16 cellular contexts compared by ENCODE assay signal in genomic region chr2:191100216-191100615, GRCh38. TPM values are rescaled to one million over a fixed set of nuclear protein-coding genes. Genes with fewer than 3 reads are reported as not detected.
A peak's percentile ranks its signal among the peaks of the same experiment; 100 is the strongest.
DNase-seq lines count a peak whose midpoint lies in the region; ATAC-seq and TF ChIP-seq lines count a peak whose summit lies in the region.
"Had no signal": no experiment of that assay in that cellular context is flagged by ENCODE, and none has a peak within 500 bp of the region (broad histone marks: within the 10 kb centered on the region; RNA-seq: fewer than 3 reads in every experiment).

No MANE protein-coding gene starts in this region.

- H3K27me3 Mint-ChIP-seq in activated CD8-positive, alpha-beta T cell treated with anti-CD3 and anti-CD28 coated beads for 36 hours = no peaks in the 10 kb centered on the region
- H3K27me3 Mint-ChIP-seq in activated CD8-positive, alpha-beta T cell treated with anti-CD3 and anti-CD28 coated beads, Interleukin-2, amount 10 ng/mL, durations not matched to agents 7 days and 5 days (ENCODE audit: low read depth) = no peaks in the 10 kb centered on the region
- no peaks in the 10 kb centered on the region for H3K27me3 Mint-ChIP-seq in stimulated activated naive CD8-positive, alpha-beta T cell treated with anti-CD3 and anti-CD28 coated beads, Interleukin-15, amount 100 ng/mL, for 72 hours
- H3K27me3 Mint-ChIP-seq in stimulated activated naive B cell treated with anti-CD40 and anti-IgM and Interleukin-4, amounts not matched to agents 10 μg/mL and 1 μg/mL and 100 μg/mL, for 72 hours = peaks cover 0 to 1% of the 10 kb centered on the region in 2 donors
- H3K27me3 Mint-ChIP-seq: CD4-positive, CD25-positive, alpha-beta regulatory T cell had no signal

- no peak for TF ChIP-seq CTCF in activated CD8-positive, alpha-beta T cell treated with anti-CD3 and anti-CD28 coated beads for 36 hours (IDR thresholded peaks at IDR 0.05)

- ATAC-seq in activated CD8-positive, alpha-beta T cell treated with anti-CD3 and anti-CD28 coated beads for 36 hours = peak; percentile 15
- no peak for ATAC-seq in activated CD8-positive, alpha-beta T cell treated with anti-CD3 and anti-CD28 coated beads, Interleukin-2, amount 10 ng/mL, durations not matched to agents 7 days and 5 days
- peak; percentile 50 for ATAC-seq in stimulated activated naive CD8-positive, alpha-beta T cell treated with anti-CD3 and anti-CD28 coated beads, Interleukin-15, Interleukin-2, amounts not matched to agents 100 U/mL and 50 U/mL, for 24 hours
- no peak for ATAC-seq in stimulated activated naive CD8-positive, alpha-beta T cell treated with anti-CD3 and anti-CD28 coated beads, Interleukin-15, amount 100 ng/mL, for 72 hours
- peak; percentile 47 to 49 for ATAC-seq in stimulated activated naive B cell treated with anti-CD40 and anti-IgM and Interleukin-4, amounts not matched to agents 10 μg/mL and 1 μg/mL and 100 μg/mL, for 72 hours (replicated peaks)
- ATAC-seq: CD8-positive, alpha-beta T cell; GM12878 had no signal

- peak overlapping the region; percentile 69 for H3K27ac Mint-ChIP-seq in activated CD8-positive, alpha-beta T cell treated with anti-CD3 and anti-CD28 coated beads for 36 hours
- H3K27ac Mint-ChIP-seq in activated CD8-positive, alpha-beta T cell treated with anti-CD3 and anti-CD28 coated beads, Interleukin-2, amount 10 ng/mL, durations not matched to agents 7 days and 5 days = no peak overlapping the region
- no peak overlapping the region for H3K27ac Mint-ChIP-seq in stimulated activated naive CD8-positive, alpha-beta T cell treated with anti-CD3 and anti-CD28 coated beads, Interleukin-15, amount 100 ng/mL, for 72 hours
- no peak overlapping the region for H3K27ac Mint-ChIP-seq in stimulated activated naive B cell treated with anti-CD40 and anti-IgM and Interleukin-4, amounts not matched to agents 10 μg/mL and 1 μg/mL and 100 μg/mL, for 72 hours
- H3K27ac Mint-ChIP-seq: CD4-positive, CD25-positive, alpha-beta regulatory T cell; CD8-positive, alpha-beta T cell had no signal

- no peak overlapping the region for H3K4me3 Mint-ChIP-seq in activated CD8-positive, alpha-beta T cell treated with anti-CD3 and anti-CD28 coated beads for 36 hours
- no peak overlapping the region for H3K4me3 Mint-ChIP-seq in activated CD8-positive, alpha-beta T cell treated with anti-CD3 and anti-CD28 coated beads, Interleukin-2, amount 10 ng/mL, durations not matched to agents 7 days and 5 days
- H3K4me3 Mint-ChIP-seq in stimulated activated naive CD8-positive, alpha-beta T cell treated with anti-CD3 and anti-CD28 coated beads, Interleukin-15, amount 100 ng/mL, for 72 hours = no peak overlapping the region
- H3K4me3 Mint-ChIP-seq in stimulated activated naive B cell treated with anti-CD40 and anti-IgM and Interleukin-4, amounts not matched to agents 10 μg/mL and 1 μg/mL and 100 μg/mL, for 72 hours = no peak overlapping the region
- H3K4me3 Mint-ChIP-seq: CD4-positive, CD25-positive, alpha-beta regulatory T cell; CD8-positive, alpha-beta T cell had no signal

- peaks cover 68% of the 10 kb centered on the region for H3K4me1 Mint-ChIP-seq in activated CD8-positive, alpha-beta T cell treated with anti-CD3 and anti-CD28 coated beads for 36 hours (ENCODE audit: low read depth)
- peaks cover 44% of the 10 kb centered on the region for H3K4me1 Mint-ChIP-seq in activated CD8-positive, alpha-beta T cell treated with anti-CD3 and anti-CD28 coated beads, Interleukin-2, amount 10 ng/mL, durations not matched to agents 7 days and 5 days (ENCODE audit: low read depth)
- peaks cover 70% of the 10 kb centered on the region for H3K4me1 Mint-ChIP-seq in stimulated activated naive CD8-positive, alpha-beta T cell treated with anti-CD3 and anti-CD28 coated beads, Interleukin-15, amount 100 ng/mL, for 72 hours
- peaks cover 8 to 22% of the 10 kb centered on the region in 2 donors for H3K4me1 Mint-ChIP-seq in stimulated activated naive B cell treated with anti-CD40 and anti-IgM and Interleukin-4, amounts not matched to agents 10 μg/mL and 1 μg/mL and 100 μg/mL, for 72 hours

- intact Hi-C loops in activated CD8-positive, alpha-beta T cell treated with anti-CD3 and anti-CD28 coated beads for 36 hours (cut with micrococcal nuclease) = no loop called here

- peaks cover 62% of the 10 kb centered on the region for H3K36me3 Mint-ChIP-seq in activated CD8-positive, alpha-beta T cell treated with anti-CD3 and anti-CD28 coated beads for 36 hours (ENCODE audit: low read depth)
- H3K36me3 Mint-ChIP-seq in activated CD8-positive, alpha-beta T cell treated with anti-CD3 and anti-CD28 coated beads, Interleukin-2, amount 10 ng/mL, durations not matched to agents 7 days and 5 days (ENCODE audit: low read depth) = peaks cover 76% of the 10 kb centered on the region
- H3K36me3 Mint-ChIP-seq in stimulated activated naive B cell treated with anti-CD40 and anti-IgM and Interleukin-4, amounts not matched to agents 10 μg/mL and 1 μg/mL and 100 μg/mL, for 72 hours = peaks cover 7 to 26% of the 10 kb centered on the region in 2 donors

- POLR2A ChIA-PET in activated CD8-positive, alpha-beta T cell treated with anti-CD3 and anti-CD28 coated beads for 36 hours (lab: Charles Lee) = interaction anchor here (0.5 kb wide), 1 partner anchor 22 kb away, joined by 3 read pairs; no protein-coding TSS in a partner anchor
- POLR2A ChIA-PET in activated CD8-positive, alpha-beta T cell treated with anti-CD3 and anti-CD28 coated beads, Interleukin-2, amount 10 ng/mL, durations not matched to agents 7 days and 5 days (lab: Charles Lee) = interaction anchor here (0.6 kb wide), 1 partner anchor 29 kb away, joined by 3 read pairs; no protein-coding TSS in a partner anchor

- H3K9me3 Mint-ChIP-seq in activated CD8-positive, alpha-beta T cell treated with anti-CD3 and anti-CD28 coated beads for 36 hours = peaks cover 13% of the 10 kb centered on the region
- H3K9me3 Mint-ChIP-seq in activated CD8-positive, alpha-beta T cell treated with anti-CD3 and anti-CD28 coated beads, Interleukin-2, amount 10 ng/mL, durations not matched to agents 7 days and 5 days (ENCODE audit: insufficient read depth) = peaks cover 7% of the 10 kb centered on the region
- H3K9me3 Mint-ChIP-seq in stimulated activated naive CD8-positive, alpha-beta T cell treated with anti-CD3 and anti-CD28 coated beads, Interleukin-15, amount 100 ng/mL, for 72 hours = peaks cover 6 to 9% of the 10 kb centered on the region in 2 donors
- peaks cover 4 to 6% of the 10 kb centered on the region in 2 donors for H3K9me3 Mint-ChIP-seq in stimulated activated naive B cell treated with anti-CD40 and anti-IgM and Interleukin-4, amounts not matched to agents 10 μg/mL and 1 μg/mL and 100 μg/mL, for 72 hours

- no peak for DNase-seq in activated CD8-positive, alpha-beta T cell treated with anti-CD3 and anti-CD28 coated beads for 36 hours
- DNase-seq in activated CD8-positive, alpha-beta T cell treated with anti-CD3 and anti-CD28 coated beads, Interleukin-2, amount 10 ng/mL, durations not matched to agents 7 days and 5 days = no peak
- DNase-seq in stimulated activated naive CD8-positive, alpha-beta T cell treated with anti-CD3 and anti-CD28 coated beads, Interleukin-15, Interleukin-2, amounts not matched to agents 100 U/mL and 50 U/mL, for 24 hours = no peak
- no peak for DNase-seq in stimulated activated naive CD8-positive, alpha-beta T cell treated with anti-CD3 and anti-CD28 coated beads, Interleukin-15, amount 100 ng/mL, for 72 hours
- DNase-seq in stimulated activated naive B cell treated with anti-CD40 and anti-IgM and Interleukin-4, amounts not matched to agents 10 μg/mL and 1 μg/mL and 100 μg/mL, for 72 hours = no peak
- DNase-seq in HPDE6-E6E7 (ENCODE audit: extremely low spot score) = no peak
- DNase-seq: C1 segment of cervical spinal cord; Caco-2; CD4-positive, CD25-positive, alpha-beta regulatory T cell; CD8-positive, alpha-beta T cell; DMS153; DND-41; GM23248; H7; HCEC 1CT had no signal

- CTCF ChIA-PET in activated CD8-positive, alpha-beta T cell treated with anti-CD3 and anti-CD28 coated beads for 36 hours (lab: Charles Lee) = interaction anchor here (1.3 to 1.5 kb wide), 2 partner anchors 9 to 48 kb away, joined by 4 to 5 read pairs; no protein-coding TSS in a partner anchor
- CTCF ChIA-PET in activated CD8-positive, alpha-beta T cell treated with anti-CD3 and anti-CD28 coated beads, Interleukin-2, amount 10 ng/mL, durations not matched to agents 7 days and 5 days (lab: Charles Lee) = interaction anchor here (1.3 kb wide), 1 partner anchor 8 kb away, joined by 5 read pairs; no protein-coding TSS in a partner anchor

RNA-seq across cellular contexts. Expression of gene STAT4, which starts 50.6 kb away (rescaled TPM):
- 10 to 100 TPM; 70.8 to 72.2 TPM for total RNA-seq in activated CD8-positive, alpha-beta T cell treated with anti-CD3 and anti-CD28 coated beads for 36 hours
- total RNA-seq in activated CD8-positive, alpha-beta T cell treated with anti-CD3 and anti-CD28 coated beads, Interleukin-2, amount 10 ng/mL, durations not matched to agents 7 days and 5 days = 100 to 1,000 TPM; 154 to 157 TPM

Comparison
In these comparisons a context has a peak if more than half of its experiments do, and no peak if none do; other contexts are left out.
1. ATAC-seq: peak in activated CD8-positive, alpha-beta T cell treated with anti-CD3 and anti-CD28 coated beads for 36 hours (single experiment), stimulated activated naive CD8-positive, alpha-beta T cell treated with anti-CD3 and anti-CD28 coated beads, Interleukin-15, Interleukin-2, amounts not matched to agents 100 U/mL and 50 U/mL, for 24 hours (single experiment) and stimulated activated naive B cell treated with anti-CD40 and anti-IgM and Interleukin-4, amounts not matched to agents 10 μg/mL and 1 μg/mL and 100 μg/mL, for 72 hours (2 of 2); none in activated CD8-positive, alpha-beta T cell treated with anti-CD3 and anti-CD28 coated beads, Interleukin-2, amount 10 ng/mL, durations not matched to agents 7 days and 5 days (single experiment) and stimulated activated naive CD8-positive, alpha-beta T cell treated with anti-CD3 and anti-CD28 coated beads, Interleukin-15, amount 100 ng/mL, for 72 hours (single experiment).